Comparison of ENCODE assay signal across 10 cellular contexts in the genomic region with DNA sequence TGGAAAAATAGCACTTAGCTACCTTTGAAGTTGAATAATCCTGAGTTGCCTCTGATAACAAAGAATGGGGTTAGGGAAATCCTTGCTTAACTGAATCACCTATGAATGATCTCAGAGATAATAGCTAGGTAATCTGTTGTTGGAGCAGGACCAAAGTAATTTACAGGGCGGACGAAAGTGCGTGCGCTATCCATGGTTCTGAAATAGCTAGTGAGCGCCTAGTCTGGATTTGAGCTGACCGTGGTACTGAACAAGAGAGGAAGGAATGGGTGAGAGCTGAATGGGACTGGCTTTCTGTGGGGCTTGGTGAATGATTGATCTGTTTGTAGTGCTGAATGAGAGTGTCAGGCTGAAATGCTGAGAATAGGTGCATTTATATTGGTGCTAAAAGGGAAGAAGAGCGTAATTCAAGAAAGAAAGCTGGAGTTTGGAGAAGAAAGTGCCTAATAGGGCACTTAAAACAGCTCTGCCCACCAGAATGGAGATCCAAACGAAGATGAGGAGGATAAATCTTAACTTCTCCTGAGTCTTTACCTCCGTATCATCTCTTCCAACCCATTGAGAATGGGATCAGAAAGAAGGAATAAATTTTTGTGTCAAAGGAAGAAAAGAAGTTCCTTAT. TPM values are rescaled to one million over a fixed set of nuclear protein-coding genes. Genes with fewer than 3 reads are reported as not detected.
DNase-seq lines count a peak whose midpoint lies in the region; ATAC-seq, FAIRE-seq and TF ChIP-seq lines count a peak whose summit lies in the region.
"Had no signal": no experiment of that assay in that cellular context is flagged by ENCODE, and none has a peak within 500 bp of the region (broad histone marks: within the 10 kb centered on the region; RNA-seq: fewer than 3 reads in every experiment).

No MANE protein-coding gene starts in this region.

- no peaks in the 10 kb centered on the region for H3K9me1 ChIP-seq in keratinocyte (ENCODE audit: control insufficient read depth, extremely low read depth, insufficient read depth, low read length)

- H3K4me2 ChIP-seq in keratinocyte (ENCODE audit: control insufficient read depth, extremely low read depth, insufficient read depth, low read depth, low read length): no peak overlapping the region

- dilution Hi-C loops in keratinocyte (cut with MboI; ENCODE audit: extremely low pct_ligation_motif_present, low sequenced_read_pairs): no loop called here

- no peak for ATAC-seq in GM18502 (IDR thresholded peaks at IDR 0.05; ENCODE audit: poor library complexity, unreplicated experiment)
- ATAC-seq: T-cell had no signal

- H3K79me2 ChIP-seq in keratinocyte (ENCODE audit: control insufficient read depth, insufficient read depth, low read length): no peaks in the 10 kb centered on the region

- H3K9me3 ChIP-seq in adipocyte (ENCODE audit: control insufficient read depth, low read length) (no peaks in the 10 kb centered on the region), keratinocyte (ENCODE audit: control insufficient read depth, low read depth, low read length) (no peaks in the 10 kb centered on the region)

- H4K20me1 ChIP-seq in keratinocyte (ENCODE audit: control insufficient read depth, extremely low read depth, insufficient read depth, low read length): no peaks in the 10 kb centered on the region

- no peak overlapping the region for H3K27ac ChIP-seq in keratinocyte (ENCODE audit: control insufficient read depth, insufficient read depth, low read length)

- no peak for TF ChIP-seq CTCF in keratinocyte (optimal IDR thresholded peaks at IDR 0.05 in 1 of 3, IDR thresholded peaks at IDR 0.05 in 1 of 3, conservative IDR thresholded peaks at IDR 0.05 in 1 of 3; ENCODE audit: extremely low read depth in 1 of 3, insufficient read depth in 2 of 3, low read length in 3 of 3)

- no peaks in the 10 kb centered on the region for H3K36me3 ChIP-seq in adipocyte (ENCODE audit: control insufficient read depth, insufficient read depth, low read length, severe bottlenecking)
- H3K36me3 ChIP-seq in keratinocyte (ENCODE audit: control insufficient read depth in 2 of 2, extremely low read depth in 1 of 2, insufficient read depth in 2 of 2, low read length in 2 of 2): no peaks in the 10 kb centered on the region

- FAIRE-seq in keratinocyte (lab: Jason Lieb, UNC) (peak; percentile 78), urothelium cell line (lab: Jason Lieb, UNC) (peak; percentile 52)
- FAIRE-seq: A204.1 had no signal

- H3K4me1 ChIP-seq in adipocyte (ENCODE audit: control insufficient read depth, insufficient read depth, low read length): no peaks in the 10 kb centered on the region
- H3K4me1 ChIP-seq in keratinocyte (ENCODE audit: control insufficient read depth, extremely low read depth, insufficient read depth, low read length): no peaks in the 10 kb centered on the region

- H2AFZ ChIP-seq in keratinocyte (ENCODE audit: control insufficient read depth, low read length): no peak overlapping the region

- H3K4me3 ChIP-seq in adipocyte (ENCODE audit: low read length): no peak overlapping the region
- H3K4me3 ChIP-seq in keratinocyte (ENCODE audit: control insufficient read depth in 2 of 3, extremely low read depth in 1 of 3, insufficient read depth in 2 of 3, low read depth in 1 of 3, low read length in 3 of 3): no peak overlapping the region

- DNase-seq in DMS53 (lab: John Stamatoyannopoulos, UW) (peak; percentile 35), DMS53 treated with DMSO at 0.1 percent for 48 hours (lab: John Stamatoyannopoulos, UW; ENCODE audit: unreplicated experiment) (no peak), M059J (ENCODE audit: low read depth) (peak; percentile 59), adipocyte (ENCODE audit: low read depth) (peak; percentile 83), keratinocyte (ENCODE audit: low read depth, low spot score) (peak; percentile 1), urothelium cell line (ENCODE audit: low spot score) (peak; percentile 77), NCI-H2029 treated with DMSO at 0.1 percent for 48 hours (lab: John Stamatoyannopoulos, UW) (no peak)

- H3K9ac ChIP-seq in adipocyte (ENCODE audit: low read length) (no peak overlapping the region), keratinocyte (ENCODE audit: control insufficient read depth, extremely low read depth, insufficient read depth, low read length) (no peak overlapping the region)

- H3K27me3 ChIP-seq in adipocyte (replicated peaks; ENCODE audit: control insufficient read depth, insufficient read depth, low read length): peaks cover 33% of the 10 kb centered on the region
- no peaks in the 10 kb centered on the region for H3K27me3 ChIP-seq in keratinocyte (ENCODE audit: control insufficient read depth, extremely low read depth, insufficient read depth, low read length)

RNA-seq across cellular contexts. Expression of a gene that starts 10.1 kb away (rescaled TPM):
- total RNA-seq in M059J (2014; rRNA removed; shearing (Covaris generic)): not detected in 2 replicates
- polyA plus RNA-seq in keratinocyte: not detected in 3 replicates
- not detected for polyA plus RNA-seq in keratinocyte (2011; ENCODE audit: low read depth)
- polyA plus RNA-seq in keratinocyte (2011; cell fraction: cytosol; rRNA removed): not detected in 2 replicates
- polyA plus RNA-seq in keratinocyte (2011; cell fraction: nucleus; rRNA removed): not detected in 2 replicates
- not detected in 2 replicates for polyA plus RNA-seq in keratinocyte (2012; ENCODE audit: low replicate concordance)
- polyA minus RNA-seq in keratinocyte: not detected in 3 replicates
- not detected for polyA minus RNA-seq in keratinocyte (2011; cell fraction: cytosol; rRNA and poly(A)+ RNA removed)
- polyA minus RNA-seq in keratinocyte (2011; cell fraction: nucleus; rRNA and poly(A)+ RNA removed): not detected in 2 replicates
- total RNA-seq: T-cell had no signal

Comparison
In these comparisons a context has a peak if more than half of its experiments do, and no peak if none do; other contexts are left out.
1. DNase-seq: peak in DMS53 (single experiment), M059J (single experiment), adipocyte (single experiment), keratinocyte (single experiment) and urothelium cell line (single experiment); none in DMS53 treated with DMSO at 0.1 percent for 48 hours (single experiment) and NCI-H2029 treated with DMSO at 0.1 percent for 48 hours (single experiment).